Comparison of ENCODE assay signal across 8 cellular contexts in genomic region chr6:46042355-46042999, GRCh38. TPM values are rescaled to one million over a fixed set of nuclear protein-coding genes. Genes with fewer than 3 reads are reported as not detected.
DNase-seq lines count a peak whose midpoint lies in the region; ATAC-seq and TF ChIP-seq lines count a peak whose summit lies in the region.

No MANE protein-coding gene starts in this region.

- peak; percentile 18 for DNase-seq in activated CD4-positive, alpha-beta T cell treated with anti-CD3 and anti-CD28 coated beads for 36 hours
- DNase-seq in activated CD4-positive, alpha-beta T cell treated with anti-CD3 and anti-CD28 coated beads for 4 hours: no peak
- peak; percentile 79 to 91 for DNase-seq in Kasumi-1 (lab: John Stamatoyannopoulos, UW)
- peak; percentile 45 for DNase-seq in SHP77 treated with DMSO at 0.1 percent for 48 hours (lab: John Stamatoyannopoulos, UW)
- DNase-seq in fibroblast of mammary gland (ENCODE audit: low read depth): peak; percentile 79
- peak; percentile 21 for DNase-seq in neuronal stem cell (ENCODE audit: low spot score)
- no peak for DNase-seq in T-helper 9 cell

- no peaks in the 10 kb centered on the region for H3K4me1 ChIP-seq in neuronal stem cell (ENCODE audit: control insufficient read depth in 2 of 2, insufficient read depth in 1 of 2, low read depth in 1 of 2, low read length in 2 of 2)

- WGBS in neuronal stem cell (ENCODE audit: extremely low coverage in 2 of 2, insufficient read length in 2 of 2, insufficient replicate concordance in 1 of 2), 2 donors: no CpG with 5 or more reads among the region's 5 CpGs

- intact Hi-C loops in activated CD4-positive, alpha-beta T cell treated with anti-CD3 and anti-CD28 coated beads for 36 hours (cut with DNase I, micrococcal nuclease): loop anchor here in 1 of 2 experiments (1.0 to 5.0 kb wide), 2 partner anchors 368 to 740 kb away; no protein-coding TSS in a partner anchor

- H3K9me3 ChIP-seq in neuronal stem cell (replicated peaks in 1 of 2; ENCODE audit: control insufficient read depth in 2 of 2, insufficient read depth in 1 of 2, low read depth in 1 of 2, low read length in 2 of 2): no peaks in the 10 kb centered on the region

- no peak overlapping the region for H3K27ac ChIP-seq in neuronal stem cell (replicated peaks; ENCODE audit: low read length)

- no peaks in the 10 kb centered on the region for H3K27me3 ChIP-seq in neuronal stem cell (ENCODE audit: control insufficient read depth in 3 of 3, insufficient read depth in 3 of 3, low read depth in 1 of 3, low read length in 3 of 3)

- H3K4me3 ChIP-seq in fibroblast of mammary gland (ENCODE audit: control insufficient read depth, low read depth, low read length) (no peak overlapping the region), neuronal stem cell (ENCODE audit: low read length in 2 of 2) (no peak overlapping the region)

- no peak overlapping the region for H3K4me3 Mint-ChIP-seq in activated CD4-positive, alpha-beta T cell treated with anti-CD3 and anti-CD28 coated beads for 36 hours

- no peak overlapping the region for H3K4me2 ChIP-seq in neuronal stem cell (ENCODE audit: insufficient read depth, low read length, poor library complexity, severe bottlenecking)

- no peaks in the 10 kb centered on the region for H3K36me3 ChIP-seq in neuronal stem cell (replicated peaks in 1 of 2; ENCODE audit: control insufficient read depth in 2 of 2, insufficient read depth in 2 of 2, low read length in 2 of 2)

- no peak overlapping the region for H3K9ac ChIP-seq in neuronal stem cell (ENCODE audit: low read depth, low read length, poor library complexity)

- H3K36me3 Mint-ChIP-seq in activated CD4-positive, alpha-beta T cell treated with anti-CD3 and anti-CD28 coated beads for 36 hours (ENCODE audit: low read depth): no peaks in the 10 kb centered on the region

- no peak overlapping the region for H2BK5ac ChIP-seq in neuronal stem cell (ENCODE audit: low read length)

- H3K4ac ChIP-seq in neuronal stem cell (ENCODE audit: low read length): no peak overlapping the region

- peak; percentile 77 for TF ChIP-seq CTCF in fibroblast of mammary gland (conservative IDR thresholded peaks at IDR 0.05; ENCODE audit: control insufficient read depth, insufficient read depth, low read depth, low read length)

- H2BK15ac ChIP-seq in neuronal stem cell (ENCODE audit: low read length): no peak overlapping the region

- H2AFZ ChIP-seq in neuronal stem cell (ENCODE audit: low read length): no peak overlapping the region

- H2BK120ac ChIP-seq in neuronal stem cell (ENCODE audit: low read depth, low read length): no peak overlapping the region

- POLR2A ChIA-PET in activated CD4-positive, alpha-beta T cell treated with anti-CD3 and anti-CD28 coated beads for 36 hours (lab: Charles Lee): no interaction called here

- H3K14ac ChIP-seq in neuronal stem cell (ENCODE audit: low read length): no peak overlapping the region

- CTCF ChIA-PET in activated CD4-positive, alpha-beta T cell treated with anti-CD3 and anti-CD28 coated beads for 36 hours (lab: Charles Lee): interaction anchor here (2.7 kb wide), 1 partner anchor 48 kb away, joined by 12 read pairs; no protein-coding TSS in a partner anchor

- H3K9me3 Mint-ChIP-seq in activated CD4-positive, alpha-beta T cell treated with anti-CD3 and anti-CD28 coated beads for 36 hours (ENCODE audit: low read depth): no peaks in the 10 kb centered on the region

- no peak overlapping the region for H3K27ac Mint-ChIP-seq in activated CD4-positive, alpha-beta T cell treated with anti-CD3 and anti-CD28 coated beads for 36 hours

- H3K23ac ChIP-seq in neuronal stem cell (ENCODE audit: low read depth, low read length, poor library complexity): no peak overlapping the region

- no peak overlapping the region for H2AK5ac ChIP-seq in neuronal stem cell (ENCODE audit: low read depth, low read length)

- H3K27me3 Mint-ChIP-seq in activated CD4-positive, alpha-beta T cell treated with anti-CD3 and anti-CD28 coated beads for 36 hours: no peaks in the 10 kb centered on the region

- H3K79me1 ChIP-seq in neuronal stem cell (ENCODE audit: low read depth, low read length): no peaks in the 10 kb centered on the region

- H4K8ac ChIP-seq in neuronal stem cell (ENCODE audit: low read depth, low read length): no peak overlapping the region

- no peak overlapping the region for H3K18ac ChIP-seq in neuronal stem cell (ENCODE audit: low read length)

- H2BK12ac ChIP-seq in neuronal stem cell (ENCODE audit: low read length): no peak overlapping the region

- H3K4me1 Mint-ChIP-seq in activated CD4-positive, alpha-beta T cell treated with anti-CD3 and anti-CD28 coated beads for 36 hours: peaks cover 10% of the 10 kb centered on the region

- H4K91ac ChIP-seq in neuronal stem cell (ENCODE audit: low read depth, low read length, poor library complexity): no peak overlapping the region

- ATAC-seq in activated CD4-positive, alpha-beta T cell treated with anti-CD3 and anti-CD28 coated beads for 36 hours: peak; percentile 80
- peak; percentile 86 for ATAC-seq in GM21447 (IDR thresholded peaks at IDR 0.05; ENCODE audit: unreplicated experiment)

RNA-seq across cellular contexts. Expression of gene CLIC5, which starts 26.8 kb away (rescaled TPM):
- total RNA-seq in activated CD4-positive, alpha-beta T cell treated with anti-CD3 and anti-CD28 coated beads for 36 hours: 1 to 10 TPM; 2.2 to 3.7 TPM
- 0.14 TPM for polyA plus RNA-seq in neuronal stem cell (2013, experiment 1 of 2)
- polyA plus RNA-seq in neuronal stem cell (2013, experiment 2 of 2): 0.18 TPM

Comparison
In these comparisons a context has a peak if more than half of its experiments do, and no peak if none do; other contexts are left out.
1. DNase-seq: peak in activated CD4-positive, alpha-beta T cell treated with anti-CD3 and anti-CD28 coated beads for 36 hours (single experiment), Kasumi-1 (2 of 2), SHP77 treated with DMSO at 0.1 percent for 48 hours (single experiment), fibroblast of mammary gland (single experiment) and neuronal stem cell (single experiment); none in activated CD4-positive, alpha-beta T cell treated with anti-CD3 and anti-CD28 coated beads for 4 hours (0 of 2) and T-helper 9 cell (single experiment).